ENCODE assay signal across 1 cellular context in genomic region chr16:70749681-70750601, GRCh38.
TF ChIP-seq lines count a peak whose summit lies in the region.

No MANE protein-coding gene starts in this region.

TF ChIP-seq in SK-N-SH treated with all-trans-retinoic acid at 6 μM for 48 hours, 23 proteins besides CTCF, POLR2A, EP300 and RAD21 (continued from another document):
- no peak for TF ChIP-seq PATZ1 (CRISPR knock-in tag; IDR thresholded peaks at IDR 0.05; ENCODE audit: borderline replicate concordance)
- TF ChIP-seq TCF4 (CRISPR knock-in tag; IDR thresholded peaks at IDR 0.05; ENCODE audit: borderline replicate concordance): no peak
- TF ChIP-seq TOX (CRISPR knock-in tag; IDR thresholded peaks at IDR 0.05; ENCODE audit: borderline replicate concordance): no peak
- TF ChIP-seq ZFP3 (CRISPR knock-in tag; IDR thresholded peaks at IDR 0.05): no peak
- no peak for TF ChIP-seq POU6F1 (CRISPR knock-in tag; IDR thresholded peaks at IDR 0.05; ENCODE audit: borderline replicate concordance, low read depth)
